8 cellular contexts compared by ENCODE assay signal in genomic region chr11:19713221-19714092, GRCh38. TPM values are rescaled to one million over a fixed set of nuclear protein-coding genes. Genes with fewer than 3 reads are reported as not detected.
DNase-seq lines count a peak whose midpoint lies in the region; ATAC-seq and TF ChIP-seq lines count a peak whose summit lies in the region.

No MANE protein-coding gene starts in this region.

- H3K4ac ChIP-seq in trophoblast cell (ENCODE audit: low read depth, low read length): no peak overlapping the region

- H2AFZ ChIP-seq in trophoblast cell (ENCODE audit: insufficient read depth, low read length, poor library complexity): peak overlapping the region; percentile 37

- no peak overlapping the region for H3K18ac ChIP-seq in trophoblast cell (ENCODE audit: low read length)

- no peak overlapping the region for H4K12ac ChIP-seq in trophoblast cell (ENCODE audit: low read depth, low read length)

- no peaks in the 10 kb centered on the region for H3K9me3 ChIP-seq in SJSA1 (replicated peaks)
- H3K9me3 ChIP-seq in esophagus muscularis mucosa: no peaks in the 10 kb centered on the region
- peaks cover 6% of the 10 kb centered on the region for H3K9me3 ChIP-seq in trophoblast cell (ENCODE audit: insufficient read depth, low read depth, low read length)

- no peak for TF ChIP-seq EP300 in esophagus muscularis mucosa (IDR thresholded peaks at IDR 0.05)

- intact Hi-C loops in esophagus muscularis mucosa (cut with DNase I): loop anchor here (5.0 kb wide), 1 partner anchor 36 kb away; no protein-coding TSS in a partner anchor
- intact Hi-C loops in sciatic nerve (cut with DNase I): no loop called here

- H2BK12ac ChIP-seq in trophoblast cell (ENCODE audit: low read length): no peak overlapping the region

- H4K8ac ChIP-seq in trophoblast cell (ENCODE audit: low read depth, low read length): no peak overlapping the region

- no peak overlapping the region for H2AK5ac ChIP-seq in trophoblast cell (ENCODE audit: low read length)

- TF ChIP-seq POLR2A in esophagus muscularis mucosa (IDR thresholded peaks at IDR 0.05; ENCODE audit: low read depth): no peak

- H3K14ac ChIP-seq in trophoblast cell (ENCODE audit: low read length): no peak overlapping the region

- H3K27ac ChIP-seq in SJSA1: no peak overlapping the region; the same call in 1 of the 2 replicates
- peak overlapping the region; percentile 92 to 97 (median 96) for H3K27ac ChIP-seq in esophagus muscularis mucosa (replicated peaks in 1 of 4)
- no peak overlapping the region for H3K27ac ChIP-seq in trophoblast cell (ENCODE audit: low read depth, low read length)

- H3K4me1 ChIP-seq in SJSA1 (replicated peaks) (peaks cover 36% of the 10 kb centered on the region), esophagus muscularis mucosa (peaks cover 47 to 77% (median 69%) of the 10 kb centered on the region in 4 donors), trophoblast cell (ENCODE audit: control insufficient read depth in 1 of 2, insufficient read depth in 2 of 2, low read length in 2 of 2) (peaks cover 20 to 31% of the 10 kb centered on the region in 2 experiments)

- H3K79me1 ChIP-seq in trophoblast cell (ENCODE audit: low read length): peaks cover 8% of the 10 kb centered on the region

- peak overlapping the region; percentile 19 for H4K91ac ChIP-seq in trophoblast cell (ENCODE audit: low read depth, low read length)

- H3K4me3 ChIP-seq in SJSA1: peak overlapping the region; percentile 64
- H3K4me3 ChIP-seq in esophagus muscularis mucosa: peak overlapping the region; percentile 76 to 88 (median 79)
- H3K4me3 ChIP-seq in trophoblast cell (ENCODE audit: low read depth, low read length): peak overlapping the region; percentile 61

- no peak overlapping the region for H2BK5ac ChIP-seq in trophoblast cell (ENCODE audit: low read depth, low read length, poor library complexity)

- no peak overlapping the region for H3K9ac ChIP-seq in trophoblast cell (ENCODE audit: low read length)

- no peaks in the 10 kb centered on the region for H3K79me2 ChIP-seq in trophoblast cell (ENCODE audit: control insufficient read depth, insufficient read depth, low read length, poor library complexity)

- WGBS in esophagus muscularis mucosa: 1% methylated on average over 59 of the region's 63 CpGs
- no CpG with 5 or more reads among the region's 63 CpGs for WGBS in trophoblast cell (ENCODE audit: extremely low coverage, insufficient coverage, insufficient read length)

- peak; percentile 5 for DNase-seq in stimulated activated CD4-positive, alpha-beta T cell treated with anti-CD3 and anti-CD28 coated beads, Interleukin-12 subunit alpha, Interleukin-12 subunit beta, amount 100 ng/mL, for 4 hours
- no peak for DNase-seq in stimulated activated CD4-positive, alpha-beta T cell treated with anti-CD3 and anti-CD28 coated beads, Interleukin-1b, Interleukin-23, amount 100 ng/mL, for 48 hours
- peak in 1 of 2 experiments; percentile 40 for DNase-seq in SJSA1 (ENCODE audit: low read depth in 1 of 2, low spot score in 2 of 2)
- DNase-seq in esophagus muscularis mucosa (ENCODE audit: extremely low spot score): no peak
- DNase-seq in trophoblast cell: peak; percentile 11 to 41
- no peak for DNase-seq in sciatic nerve (ENCODE audit: low spot score)

- H3K36me3 ChIP-seq in SJSA1 (0 out of 2 replicates have a peak, but pooled peaks cover 3% of the 10 kb centered on the region), esophagus muscularis mucosa (no peaks in the 10 kb centered on the region), trophoblast cell (ENCODE audit: control insufficient read depth in 1 of 2, insufficient read depth in 2 of 2, low read length in 2 of 2) (no peaks in the 10 kb centered on the region)

- H3K27me3 ChIP-seq in SJSA1 (replicated peaks) (no peaks in the 10 kb centered on the region), esophagus muscularis mucosa (no peaks in the 10 kb centered on the region), trophoblast cell (ENCODE audit: insufficient read depth, low read length) (peaks cover 16% of the 10 kb centered on the region)

- no peak for ATAC-seq in sciatic nerve
- no peak for ATAC-seq in HG03159 (IDR thresholded peaks at IDR 0.05; ENCODE audit: unreplicated experiment)
- ATAC-seq in HG02885 (IDR thresholded peaks at IDR 0.05; ENCODE audit: poor library complexity, unreplicated experiment): no peak

- no peak for TF ChIP-seq CTCF in esophagus muscularis mucosa (IDR thresholded peaks at IDR 0.05)

- H2BK120ac ChIP-seq in trophoblast cell (ENCODE audit: insufficient read depth, low read length, poor library complexity): no peak overlapping the region

- H3K4me2 ChIP-seq in trophoblast cell (ENCODE audit: low read length): peak overlapping the region; percentile 91

- no peak overlapping the region for H3K23ac ChIP-seq in trophoblast cell (ENCODE audit: low read length)

RNA-seq across cellular contexts. Expression of gene NAV2, which starts 0.8 kb away (rescaled TPM):
- 2.6 and 3.6 TPM in 2 replicates for total RNA-seq in SJSA1 (2014; rRNA removed; shearing (Covaris generic))
- 10 to 100 TPM; 21.9 to 57.0 (median 37.5) TPM for total RNA-seq in esophagus muscularis mucosa
- 36.1 and 37.2 TPM in 2 replicates for polyA plus RNA-seq in trophoblast cell (2013)
- 33.2 TPM for total RNA-seq in sciatic nerve

Comparison
In these comparisons a context has a peak if more than half of its experiments do, and no peak if none do; other contexts are left out.
1. DNase-seq: peak in stimulated activated CD4-positive, alpha-beta T cell treated with anti-CD3 and anti-CD28 coated beads, Interleukin-12 subunit alpha, Interleukin-12 subunit beta, amount 100 ng/mL, for 4 hours (single experiment) and trophoblast cell (2 of 2); none in stimulated activated CD4-positive, alpha-beta T cell treated with anti-CD3 and anti-CD28 coated beads, Interleukin-1b, Interleukin-23, amount 100 ng/mL, for 48 hours (single experiment), esophagus muscularis mucosa (single experiment) and sciatic nerve (single experiment).
2. H3K27ac ChIP-seq: peak in esophagus muscularis mucosa (4 of 4); none in SJSA1 (single experiment) and trophoblast cell (single experiment).
3. Peak in every context shown above with its lines, with median percentiles within 50 percentile points of each other: H3K4me3 ChIP-seq.